In genomic region chr2:121071058-121071504, GRCh38 we compare ENCODE assay signal across 8 cellular contexts.
DNase-seq lines count a peak whose midpoint lies in the region; ATAC-seq and TF ChIP-seq lines count a peak whose summit lies in the region.

No MANE protein-coding gene starts in this region.

- no peaks in the 10 kb centered on the region for H3K9me3 Mint-ChIP-seq in T-helper 2 cell treated with Interferon-gamma antibody and Interleukin-4, amounts not matched to agents 5 μg/mL and 100 μg/mL, for 36 hours
- H3K9me3 Mint-ChIP-seq in brain: peaks cover 0 to 12% (median 0%) of the 10 kb centered on the region in 5 experiments

- no peak overlapping the region for H3K27ac Mint-ChIP-seq in T-helper 2 cell treated with Interferon-gamma antibody and Interleukin-4, amounts not matched to agents 5 μg/mL and 100 μg/mL, for 36 hours
- H3K27ac Mint-ChIP-seq in brain: peak overlapping the region in 1 of 5 experiments; percentile 65

- H3K4me3 ChIP-seq in HUES6 (ENCODE audit: low read depth, low read length) (no peak overlapping the region), RWPE2 (ENCODE audit: severe bottlenecking) (no peak overlapping the region), kidney epithelial cell (ENCODE audit: low read depth, low read length) (no peak overlapping the region)

- H3K27me3 Mint-ChIP-seq in T-helper 2 cell treated with Interferon-gamma antibody and Interleukin-4, amounts not matched to agents 5 μg/mL and 100 μg/mL, for 36 hours (ENCODE audit: low read depth): peaks cover 18% of the 10 kb centered on the region
- H3K27me3 Mint-ChIP-seq in brain: peaks cover 10% of the 10 kb centered on the region

- DNase-seq in T-helper 2 cell treated with Interferon-gamma antibody and Interleukin-4, amounts not matched to agents 5 μg/mL and 100 μg/mL, for 36 hours (ENCODE audit: low spot score): peak; percentile 18
- no peak for DNase-seq in T-helper 2 cell
- DNase-seq in RWPE2 (ENCODE audit: low spot score): no peak
- no peak for DNase-seq in kidney epithelial cell (ENCODE audit: low read depth)
- peak; percentile 40 to 53 for DNase-seq in stimulated activated CD8-positive, alpha-beta memory T cell treated with anti-CD3 and anti-CD28 coated beads, Interleukin-2, amount 100 ng/mL, for 48 hours (ENCODE audit: low read depth in 2 of 2)

- no peak overlapping the region for H3K27ac ChIP-seq in HUES6 (ENCODE audit: low read depth, low read length)
- H3K27ac ChIP-seq in RWPE2 (ENCODE audit: poor library complexity, severe bottlenecking): no peak overlapping the region

- H3K4me1 ChIP-seq in HUES6 (ENCODE audit: control insufficient read depth, insufficient read depth, low read length) (peaks cover 18% of the 10 kb centered on the region), RWPE2 (ENCODE audit: insufficient read depth, poor library complexity, severe bottlenecking) (no peaks in the 10 kb centered on the region)

- TF ChIP-seq CTCF in RWPE2 (IDR thresholded peaks at IDR 0.05; ENCODE audit: poor library complexity, severe bottlenecking): peak; percentile 95
- TF ChIP-seq CTCF in brain (conservative IDR thresholded peaks at IDR 0.05): peak; percentile 99
- peak; percentile 90 for TF ChIP-seq CTCF in kidney epithelial cell (IDR thresholded peaks at IDR 0.05; ENCODE audit: insufficient read depth, low read length, poor library complexity, severe bottlenecking)

- H3K9me3 ChIP-seq in HUES6 (ENCODE audit: control insufficient read depth, insufficient read depth, low read depth, low read length) (no peaks in the 10 kb centered on the region), RWPE2 (ENCODE audit: severe bottlenecking) (no peaks in the 10 kb centered on the region)

- H3K9ac ChIP-seq in HUES6 (ENCODE audit: low read length): peak overlapping the region; percentile 1

- H3K4me3 Mint-ChIP-seq in T-helper 2 cell treated with Interferon-gamma antibody and Interleukin-4, amounts not matched to agents 5 μg/mL and 100 μg/mL, for 36 hours: no peak overlapping the region
- H3K4me3 Mint-ChIP-seq in brain: peak overlapping the region in 1 of 5 experiments; percentile 43

- H3K27me3 ChIP-seq in HUES6 (ENCODE audit: control insufficient read depth, insufficient read depth, low read length): peaks cover 6% of the 10 kb centered on the region
- H3K27me3 ChIP-seq in RWPE2 (ENCODE audit: insufficient read depth, poor library complexity, severe bottlenecking): no peaks in the 10 kb centered on the region
- H3K27me3 ChIP-seq in kidney epithelial cell (ENCODE audit: control insufficient read depth, insufficient read depth, low read length): peaks cover 18% of the 10 kb centered on the region

- no peaks in the 10 kb centered on the region for H3K36me3 Mint-ChIP-seq in T-helper 2 cell treated with Interferon-gamma antibody and Interleukin-4, amounts not matched to agents 5 μg/mL and 100 μg/mL, for 36 hours (ENCODE audit: low read depth)
- H3K36me3 Mint-ChIP-seq in brain: no peaks in the 10 kb centered on the region

- H3K4me1 Mint-ChIP-seq in T-helper 2 cell treated with Interferon-gamma antibody and Interleukin-4, amounts not matched to agents 5 μg/mL and 100 μg/mL, for 36 hours (ENCODE audit: low read depth): no peaks in the 10 kb centered on the region
- peaks cover 9% of the 10 kb centered on the region for H3K4me1 Mint-ChIP-seq in brain

- ATAC-seq in RWPE2 (ENCODE audit: low read depth): peak; percentile 37
- no peak for ATAC-seq in HG03442 (IDR thresholded peaks at IDR 0.05; ENCODE audit: unreplicated experiment)

- H3K36me3 ChIP-seq in HUES6 (ENCODE audit: control insufficient read depth, insufficient read depth, low read length): no peaks in the 10 kb centered on the region
- H3K36me3 ChIP-seq in RWPE2 (ENCODE audit: low read depth): no peaks in the 10 kb centered on the region
- no peaks in the 10 kb centered on the region for H3K36me3 ChIP-seq in kidney epithelial cell (ENCODE audit: control insufficient read depth, insufficient read depth, low read length)

Comparison
In these comparisons a context has a peak if more than half of its experiments do, and no peak if none do; other contexts are left out.
1. DNase-seq: peak in T-helper 2 cell treated with Interferon-gamma antibody and Interleukin-4, amounts not matched to agents 5 μg/mL and 100 μg/mL, for 36 hours (single experiment) and stimulated activated CD8-positive, alpha-beta memory T cell treated with anti-CD3 and anti-CD28 coated beads, Interleukin-2, amount 100 ng/mL, for 48 hours (2 of 2); none in T-helper 2 cell (0 of 5), RWPE2 (single experiment) and kidney epithelial cell (single experiment).
2. Peak in every context shown above with its lines, with median percentiles within 50 percentile points of each other: CTCF ChIP-seq.